ENCODE assay signal across 9 cellular contexts in genomic region chr1:85027242-85027983, GRCh38. TPM values are rescaled to one million over a fixed set of nuclear protein-coding genes. Genes with fewer than 3 reads are reported as not detected.
DNase-seq lines count a peak whose midpoint lies in the region; ATAC-seq and TF ChIP-seq lines count a peak whose summit lies in the region.
"Had no signal": no experiment of that assay in that cellular context is flagged by ENCODE, and none has a peak within 500 bp of the region (broad histone marks: within the 10 kb centered on the region; RNA-seq: fewer than 3 reads in every experiment).

No MANE protein-coding gene starts in this region.

- H3K27ac ChIP-seq in breast epithelium (no peak overlapping the region), Panc1 (ENCODE audit: low read length) (no peak overlapping the region), substantia nigra (ENCODE audit: low read depth, low read length, poor library complexity, severe bottlenecking) (no peak overlapping the region)

- H3K4me3 ChIP-seq in breast epithelium (no peak overlapping the region), Panc1 (ENCODE audit: low read depth in 2 of 2, low read length in 2 of 2) (no peak overlapping the region), fibroblast of villous mesenchyme (ENCODE audit: low read depth, low read length) (no peak overlapping the region)
- H3K4me3 ChIP-seq: skin epidermis had no signal

- H3K4me3 Mint-ChIP-seq in MCF 10A (ENCODE audit: unreplicated experiment) = no peak overlapping the region

- H3K4me1 ChIP-seq in breast epithelium (no peaks in the 10 kb centered on the region), Panc1 (ENCODE audit: control insufficient read depth, insufficient read depth, low read length) (no peaks in the 10 kb centered on the region)

- DNase-seq in MCF 10A (ENCODE audit: unreplicated experiment) = peak; percentile 4
- DNase-seq in breast epithelium (ENCODE audit: low spot score in 2 of 2) = no peak
- DNase-seq in Panc1 (ENCODE audit: low read depth, low spot score) = peak; percentile 24
- DNase-seq in fibroblast of villous mesenchyme (ENCODE audit: low read depth) = peak; percentile 27
- no peak for DNase-seq in substantia nigra (lab: John Stamatoyannopoulos, UW)
- DNase-seq in epidermal melanocyte (ENCODE audit: insufficient read length, low spot score) = no peak
- no peak for DNase-seq in GOT3 (lab: John Stamatoyannopoulos, UW)

- no peak for TF ChIP-seq CTCF in MCF 10A (IDR thresholded peaks at IDR 0.05; ENCODE audit: unreplicated experiment)
- TF ChIP-seq CTCF in breast epithelium (IDR thresholded peaks at IDR 0.05) = no peak
- TF ChIP-seq CTCF in Panc1 (IDR thresholded peaks at IDR 0.05) = peak; percentile 60
- TF ChIP-seq CTCF in fibroblast of villous mesenchyme (IDR thresholded peaks at IDR 0.05; ENCODE audit: insufficient read depth, low read depth, low read length) = peak; percentile 28

- no peaks in the 10 kb centered on the region for H3K36me3 Mint-ChIP-seq in MCF 10A (ENCODE audit: insufficient read depth, unreplicated experiment)

- POLR2A ChIA-PET in MCF 10A (lab: Yijun Ruan, JAX) (interaction anchor here (0.7 to 1.4 kb wide), 3 partner anchors 10 to 547 kb away, joined by 3 to 5 read pairs (median 3); no protein-coding TSS in a partner anchor), Panc1 (lab: Charles Lee) (interaction anchor here (0.6 to 0.8 kb wide), 2 partner anchors 83 to 540 kb away, joined by 3 to 4 read pairs; no protein-coding TSS in a partner anchor)

- in situ Hi-C loops in Panc1 (cut with HindIII; ENCODE audit: low pct_unique_long_range_greater_than_20kb, low sequenced_read_pairs) = no loop called here

- BruUV-seq in MCF 10A (replicated peaks; lab: Mats Ljungman, UMichigan) (no TSS peak), Panc1 (replicated peaks; lab: Mats Ljungman, UMichigan) (no TSS peak)

- TF ChIP-seq POLR2A in breast epithelium (IDR thresholded peaks at IDR 0.05) = no peak

- no peaks in the 10 kb centered on the region for H3K4me1 Mint-ChIP-seq in MCF 10A (ENCODE audit: insufficient read depth, unreplicated experiment)

- H3K9me3 ChIP-seq in breast epithelium = no peaks in the 10 kb centered on the region
- no peaks in the 10 kb centered on the region for H3K9me3 ChIP-seq in Panc1 (ENCODE audit: control insufficient read depth, insufficient read depth, low read depth, low read length)

- ATAC-seq in HG02678 (IDR thresholded peaks at IDR 0.05; ENCODE audit: unreplicated experiment) (peak; percentile 91), Panc1 (peak; percentile 93)

- no peak overlapping the region for H3K27ac Mint-ChIP-seq in MCF 10A (ENCODE audit: low read depth, unreplicated experiment)

- no peaks in the 10 kb centered on the region for H3K27me3 ChIP-seq in breast epithelium
- no peaks in the 10 kb centered on the region for H3K27me3 ChIP-seq in Panc1 (ENCODE audit: control insufficient read depth, insufficient read depth, low read length)

- H3K36me3 ChIP-seq in breast epithelium = no peaks in the 10 kb centered on the region
- H3K36me3 ChIP-seq in Panc1 (ENCODE audit: control insufficient read depth, insufficient read depth, low read length) = no peaks in the 10 kb centered on the region

- CTCF ChIA-PET in MCF 10A (lab: Yijun Ruan, JAX) = interaction anchor here (0.6 to 3.4 kb wide), 9 partner anchors 10 to 1122 kb away, joined by 3 to 20 read pairs (median 3); no protein-coding TSS in a partner anchor
- CTCF ChIA-PET in Panc1 (lab: Charles Lee) = interaction anchor here (0.5 to 3.0 kb wide), 6 partner anchors 8 to 213 kb away, joined by 3 to 83 read pairs (median 4); no protein-coding TSS in a partner anchor

- intact Hi-C loops in MCF 10A (cut with micrococcal nuclease) = no loop called here
- intact Hi-C loops in breast epithelium (cut with DNase I; ENCODE audit: low total_unique reads) = no loop called here
- intact Hi-C loops in Panc1 (cut with micrococcal nuclease; ENCODE audit: unreplicated experiment) = loop anchor here (1.0 kb wide), 1 partner anchor 82 kb away; no protein-coding TSS in a partner anchor

- no peaks in the 10 kb centered on the region for H3K9me3 Mint-ChIP-seq in MCF 10A (ENCODE audit: unreplicated experiment)

- no peaks in the 10 kb centered on the region for H3K27me3 Mint-ChIP-seq in MCF 10A (ENCODE audit: insufficient read depth, unreplicated experiment)

RNA-seq across cellular contexts. Expression of gene MCOLN3, which starts 20.9 kb away (rescaled TPM):
- total RNA-seq in MCF 10A (2022) = 0.70 and 1.3 TPM in 2 replicates
- 10 to 100 TPM in 1 of 3 donors, 1 to 10 TPM in 2; 2.9 to 13.6 (median 3.2) TPM for total RNA-seq in breast epithelium
- 14.2 TPM for total RNA-seq in Panc1 (2021; ENCODE audit: unreplicated experiment)
- polyA plus RNA-seq in Panc1 (2012; ENCODE audit: insufficient read length) = 3.3 TPM
- total RNA-seq in fibroblast of villous mesenchyme = 0.86 and 0.97 TPM in 2 replicates

RNA-seq across cellular contexts. Expression of gene MCOLN2, which starts 30.5 kb away (rescaled TPM):
- total RNA-seq in MCF 10A (2022) (3.0 and 3.1 TPM in 2 replicates), breast epithelium (1 to 10 TPM in 2 of 3 donors, under 1 TPM in 1; 0.33 to 3.8 (median 1.6) TPM), Panc1 (2021; ENCODE audit: unreplicated experiment) (22.5 TPM), fibroblast of villous mesenchyme (1.3 and 1.7 TPM in 2 replicates)
- 11.0 TPM for polyA plus RNA-seq in Panc1 (2012; ENCODE audit: insufficient read length)

Comparison
In these comparisons a context has a peak if more than half of its experiments do, and no peak if none do; other contexts are left out.
1. DNase-seq: peak in MCF 10A (single experiment), Panc1 (single experiment) and fibroblast of villous mesenchyme (single experiment); none in breast epithelium (0 of 2), substantia nigra (0 of 49), epidermal melanocyte (single experiment) and GOT3 (single experiment).
2. CTCF ChIP-seq: peak in Panc1 (single experiment) and fibroblast of villous mesenchyme (single experiment); none in MCF 10A (single experiment) and breast epithelium (0 of 3).